Comparison of ENCODE assay signal across 30 cellular contexts in the genomic region with DNA sequence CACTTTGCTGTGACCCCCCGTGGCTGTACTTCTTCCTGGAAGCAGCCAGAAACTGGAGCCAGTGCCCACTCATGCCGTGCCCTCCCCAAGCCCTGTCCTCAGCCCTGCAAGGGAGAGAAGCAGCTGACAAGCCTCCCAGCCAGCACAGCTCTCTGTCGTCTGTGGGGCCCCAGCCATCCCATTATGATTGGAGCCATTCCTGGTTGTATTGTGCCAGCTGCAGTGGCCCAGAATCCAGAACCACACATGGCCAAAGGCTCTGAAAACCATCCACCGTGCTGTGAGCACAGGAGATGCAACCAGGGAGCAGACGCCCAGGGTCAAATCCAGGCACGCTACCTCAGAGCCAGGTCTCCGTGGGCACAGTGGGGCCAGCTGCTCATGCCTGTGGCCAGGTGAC. TPM values are rescaled to one million over a fixed set of nuclear protein-coding genes. Genes with fewer than 3 reads are reported as not detected.
DNase-seq lines count a peak whose midpoint lies in the region; ATAC-seq, FAIRE-seq and TF ChIP-seq lines count a peak whose summit lies in the region.
"Had no signal": no experiment of that assay in that cellular context is flagged by ENCODE, and none has a peak within 500 bp of the region (broad histone marks: within the 10 kb centered on the region; RNA-seq: fewer than 3 reads in every experiment).

No MANE protein-coding gene starts in this region.

- no peak for TF ChIP-seq CTCF in CD8-positive, alpha-beta T cell (IDR thresholded peaks at IDR 0.05)
- TF ChIP-seq CTCF in D721Med (IDR thresholded peaks at IDR 0.05; ENCODE audit: insufficient read depth, missing control alignments) = no peak

- H3K4me1 ChIP-seq in CD8-positive, alpha-beta T cell (ENCODE audit: insufficient read depth, low read length) = peaks cover 12% of the 10 kb centered on the region
- H3K4me1 ChIP-seq: breast epithelium, right lobe of liver, SJCRH30 had no signal

- intact Hi-C loops in CD8-positive, alpha-beta T cell (cut with DNase I, micrococcal nuclease) = no loop called here

- H3K27me3 ChIP-seq in CD8-positive, alpha-beta T cell (ENCODE audit: insufficient read depth, low read length) = peaks cover 5% of the 10 kb centered on the region
- H3K27me3 ChIP-seq: right lobe of liver had no signal

- no peak for FAIRE-seq in D721Med (lab: Jason Lieb, UNC)

- H3K9me3 ChIP-seq in CD8-positive, alpha-beta T cell (ENCODE audit: low read length) = no peaks in the 10 kb centered on the region
- H3K9me3 ChIP-seq in T-helper 17 cell (ENCODE audit: control insufficient read depth, low read length, poor library complexity, severe bottlenecking) = no peaks in the 10 kb centered on the region
- H3K9me3 ChIP-seq: breast epithelium, right lobe of liver, SJCRH30, tibial nerve had no signal

- no peak overlapping the region for H3K27ac ChIP-seq in CD8-positive, alpha-beta T cell (ENCODE audit: low read depth, low read length)
- H3K27ac ChIP-seq: breast epithelium, GM23248, right lobe of liver, SJCRH30, tibial nerve had no signal

- no peak overlapping the region for H3K27ac Mint-ChIP-seq in CD8-positive, alpha-beta T cell
- H3K27ac Mint-ChIP-seq in T-helper 17 cell = no peak overlapping the region
- H3K27ac Mint-ChIP-seq in stimulated activated effector memory CD8-positive, alpha-beta T cell treated with anti-CD3 and anti-CD28 coated beads, Interleukin-12 subunit alpha, Interleukin-12 subunit beta, amount 100 ng/mL, for 72 hours = peak overlapping the region; percentile 29
- H3K27ac Mint-ChIP-seq: activated CD4-positive, alpha-beta memory T cell treated with anti-CD3 and anti-CD28 coated beads, Interleukin-2, amount 10 ng/mL, durations not matched to agents 7 days and 5 days; activated naive CD4-positive, alpha-beta T cell treated with anti-CD3 and anti-CD28 coated beads, Interleukin-2, amount 50 U/mL, for 24 hours; activated T-helper 17 cell treated with anti-CD3 and anti-CD28 coated beads, Interleukin-2, amount 50 U/mL, for 72 hours; CD14-positive monocyte; immature natural killer cell; progenitor cell of endocrine pancreas had no signal

- peak overlapping the region; percentile 29 for H3K4me3 Mint-ChIP-seq in CD8-positive, alpha-beta T cell
- peak overlapping the region; percentile 77 for H3K4me3 Mint-ChIP-seq in T-helper 17 cell
- H3K4me3 Mint-ChIP-seq in stimulated activated effector memory CD8-positive, alpha-beta T cell treated with anti-CD3 and anti-CD28 coated beads, Interleukin-12 subunit alpha, Interleukin-12 subunit beta, amount 100 ng/mL, for 72 hours = peak overlapping the region; percentile 77
- H3K4me3 Mint-ChIP-seq: activated CD4-positive, alpha-beta memory T cell treated with anti-CD3 and anti-CD28 coated beads, Interleukin-2, amount 10 ng/mL, durations not matched to agents 7 days and 5 days; activated naive CD4-positive, alpha-beta T cell treated with anti-CD3 and anti-CD28 coated beads, Interleukin-2, amount 50 U/mL, for 24 hours; activated T-helper 17 cell treated with anti-CD3 and anti-CD28 coated beads, Interleukin-2, amount 50 U/mL, for 72 hours had no signal

- CTCF ChIA-PET in CD8-positive, alpha-beta T cell (lab: Charles Lee) = interaction anchor here (1.4 to 1.6 kb wide), 3 partner anchors 15 to 58 kb away, joined by 4 read pairs; a partner anchor contains a TSS

- POLR2A ChIA-PET in CD8-positive, alpha-beta T cell (lab: Charles Lee) = no interaction called here

- no peak for DNase-seq in CD8-positive, alpha-beta T cell
- no peak for DNase-seq in T-helper 17 cell
- peak; percentile 34 for DNase-seq in medulla oblongata (ENCODE audit: extremely low spot score)
- no peak for DNase-seq in stimulated activated effector memory CD8-positive, alpha-beta T cell treated with anti-CD3 and anti-CD28 coated beads, Interleukin-12 subunit alpha, Interleukin-12 subunit beta, amount 100 ng/mL, for 72 hours (ENCODE audit: low spot score in 2 of 2)
- no peak for DNase-seq in D721Med (ENCODE audit: insufficient read length, low spot score)
- DNase-seq: activated CD4-positive, alpha-beta memory T cell treated with anti-CD3 and anti-CD28 coated beads, Interleukin-2, amount 10 ng/mL, durations not matched to agents 7 days and 5 days; amygdala; Calu3; GM23248; hypothalamus; immature natural killer cell; left cardiac atrium; NCI-H1048; NCI-H1694; right lobe of liver; SJCRH30; SW 1271 had no signal

- H3K4me3 ChIP-seq in CD8-positive, alpha-beta T cell (ENCODE audit: low read depth, low read length) = no peak overlapping the region
- H3K4me3 ChIP-seq: breast epithelium, GM23248, lung, right lobe of liver, SJCRH30, tibial nerve had no signal

- H3K36me3 Mint-ChIP-seq in CD8-positive, alpha-beta T cell = no peaks in the 10 kb centered on the region
- peaks cover 2% of the 10 kb centered on the region for H3K36me3 Mint-ChIP-seq in T-helper 17 cell (ENCODE audit: low read depth)
- H3K36me3 Mint-ChIP-seq in stimulated activated effector memory CD8-positive, alpha-beta T cell treated with anti-CD3 and anti-CD28 coated beads, Interleukin-12 subunit alpha, Interleukin-12 subunit beta, amount 100 ng/mL, for 72 hours = no peaks in the 10 kb centered on the region
- H3K36me3 Mint-ChIP-seq: activated naive CD4-positive, alpha-beta T cell treated with anti-CD3 and anti-CD28 coated beads, Interleukin-2, amount 50 U/mL, for 24 hours; CD14-positive monocyte; immature natural killer cell had no signal

- no peaks in the 10 kb centered on the region for H3K36me3 ChIP-seq in CD8-positive, alpha-beta T cell (ENCODE audit: insufficient read depth, low read length)
- H3K36me3 ChIP-seq: breast epithelium, right lobe of liver, SJCRH30, tibial nerve had no signal

- peaks cover 15% of the 10 kb centered on the region for H3K4me1 Mint-ChIP-seq in CD8-positive, alpha-beta T cell (ENCODE audit: low read depth)
- peaks cover 6% of the 10 kb centered on the region for H3K4me1 Mint-ChIP-seq in T-helper 17 cell
- H3K4me1 Mint-ChIP-seq in stimulated activated effector memory CD8-positive, alpha-beta T cell treated with anti-CD3 and anti-CD28 coated beads, Interleukin-12 subunit alpha, Interleukin-12 subunit beta, amount 100 ng/mL, for 72 hours = peaks cover 34% of the 10 kb centered on the region
- H3K4me1 Mint-ChIP-seq: activated naive CD4-positive, alpha-beta T cell treated with anti-CD3 and anti-CD28 coated beads, Interleukin-2, amount 50 U/mL, for 24 hours had no signal

- H3K9me3 Mint-ChIP-seq in CD8-positive, alpha-beta T cell = no peaks in the 10 kb centered on the region
- H3K9me3 Mint-ChIP-seq in stimulated activated effector memory CD8-positive, alpha-beta T cell treated with anti-CD3 and anti-CD28 coated beads, Interleukin-12 subunit alpha, Interleukin-12 subunit beta, amount 100 ng/mL, for 72 hours = no peaks in the 10 kb centered on the region
- H3K9me3 Mint-ChIP-seq: activated CD4-positive, alpha-beta memory T cell treated with anti-CD3 and anti-CD28 coated beads, Interleukin-2, amount 10 ng/mL, durations not matched to agents 7 days and 5 days; activated naive CD4-positive, alpha-beta T cell treated with anti-CD3 and anti-CD28 coated beads, Interleukin-2, amount 50 U/mL, for 24 hours; activated T-helper 17 cell treated with anti-CD3 and anti-CD28 coated beads, Interleukin-2, amount 50 U/mL, for 72 hours; immature natural killer cell had no signal

- peaks cover 12% of the 10 kb centered on the region for H3K27me3 Mint-ChIP-seq in CD8-positive, alpha-beta T cell (ENCODE audit: low read depth)
- peaks cover 18% of the 10 kb centered on the region for H3K27me3 Mint-ChIP-seq in T-helper 17 cell

- no peak for ATAC-seq in CD8-positive, alpha-beta T cell
- ATAC-seq in T-helper 17 cell (no peak), HG03039 (IDR thresholded peaks at IDR 0.05; ENCODE audit: unreplicated experiment) (no peak), GM21786 (IDR thresholded peaks at IDR 0.05; ENCODE audit: unreplicated experiment) (no peak)
- ATAC-seq in stimulated activated effector memory CD8-positive, alpha-beta T cell treated with anti-CD3 and anti-CD28 coated beads, Interleukin-12 subunit alpha, Interleukin-12 subunit beta, amount 100 ng/mL, for 72 hours = no peak
- ATAC-seq: activated T-helper 17 cell treated with anti-CD3 and anti-CD28 coated beads, Interleukin-2, amount 50 U/mL, for 72 hours; left cardiac atrium had no signal

RNA-seq across cellular contexts. Expression of a gene that starts 18.7 kb away (rescaled TPM):
- total RNA-seq in CD8-positive, alpha-beta T cell = under 1 TPM; 0.25 to 0.33 TPM
- under 1 TPM; 0.17 to 0.18 TPM for total RNA-seq in T-helper 17 cell
- total RNA-seq: glomerular endothelial cell, GM23248, HT-29, NCI-H460, RPMI7951, tibial nerve had no signal

RNA-seq across cellular contexts. Expression of a gene that starts 44.7 kb away (rescaled TPM):
- 10 to 100 TPM; 35.6 to 37.0 TPM for total RNA-seq in CD8-positive, alpha-beta T cell
- total RNA-seq in T-helper 17 cell = 10 to 100 TPM; 19.1 to 20.6 TPM

RNA-seq across cellular contexts. Expression of a gene that starts 48.6 kb away (rescaled TPM):
- total RNA-seq in CD8-positive, alpha-beta T cell = 10 to 100 TPM; 25.9 to 29.0 TPM
- 10 to 100 TPM; 38.3 to 38.4 TPM for total RNA-seq in T-helper 17 cell

RNA-seq across cellular contexts. Expression of a gene that starts 57.3 kb away (rescaled TPM):
- 10 to 100 TPM; 48.8 to 52.3 TPM for total RNA-seq in CD8-positive, alpha-beta T cell
- 10 to 100 TPM; 50.5 to 50.7 TPM for total RNA-seq in T-helper 17 cell
